Comparison of ENCODE assay signal across 1 cellular context in genomic region chr19:55333870-55334269, GRCh38.
TF ChIP-seq lines count a peak whose summit lies in the region.

No MANE protein-coding gene starts in this region.

TF ChIP-seq in SK-N-SH, 30 proteins besides CTCF, POLR2A, EP300 and RAD21 (continued from another document):
- TF ChIP-seq RFX5 (IDR thresholded peaks at IDR 0.05; ENCODE audit: low read length) (no peak), NFIC (IDR thresholded peaks at IDR 0.05; ENCODE audit: borderline replicate concordance) (no peak), TCF12 (IDR thresholded peaks at IDR 0.05) (no peak), ELF1 (IDR thresholded peaks at IDR 0.05) (no peak), TAF1 (IDR thresholded peaks at IDR 0.05; ENCODE audit: borderline replicate concordance, low read depth, low read length) (no peak), SIN3A (IDR thresholded peaks at IDR 0.05; ENCODE audit: borderline replicate concordance, low read depth, low read length) (no peak), TEAD4 (IDR thresholded peaks at IDR 0.05; ENCODE audit: borderline replicate concordance, insufficient read depth) (no peak), FOXJ3 (CRISPR knock-in tag; IDR thresholded peaks at IDR 0.05) (no peak), POLR2AphosphoS5 (IDR thresholded peaks at IDR 0.05; ENCODE audit: low read depth, low read length) (no peak), MXI1 (IDR thresholded peaks at IDR 0.05; ENCODE audit: low read depth, low read length) (no peak), SMC3 (IDR thresholded peaks at IDR 0.05; ENCODE audit: low read depth, low read length) (no peak), NRF1 (IDR thresholded peaks at IDR 0.05; ENCODE audit: low read depth, low read length) (no peak), IRF3 (IDR thresholded peaks at IDR 0.05; ENCODE audit: low read depth, low read length) (no peak), ZBTB33 (IDR thresholded peaks at IDR 0.05; ENCODE audit: borderline replicate concordance, low read depth) (no peak)
